Comparison of ENCODE assay signal across 21 cellular contexts in genomic region chr22:20663941-20664593, GRCh38.
"Had no signal": no experiment of that assay in that cellular context is flagged by ENCODE, and none has a peak within 500 bp of the region (broad histone marks: within the 10 kb centered on the region; RNA-seq: fewer than 3 reads in every experiment).

No MANE protein-coding gene starts in this region.

- H3K27ac ChIP-seq: dorsolateral prefrontal cortex, esophagus squamous epithelium, gastroesophageal sphincter, left ventricle myocardium inferior, lower lobe of right lung, sigmoid colon, skin epidermis, suprapubic skin, thyroid gland, upper lobe of left lung had no signal

- H3K36me3 ChIP-seq: esophagus squamous epithelium, gastroesophageal sphincter, left ventricle myocardium inferior, lower lobe of right lung, sigmoid colon, suprapubic skin, thyroid gland, upper lobe of left lung had no signal

- H3K4me3 Mint-ChIP-seq: immature natural killer cell, naive B cell, nephron had no signal

- H3K4me1 ChIP-seq: esophagus squamous epithelium, gastroesophageal sphincter, left ventricle myocardium inferior, lower lobe of right lung, sigmoid colon, suprapubic skin, thyroid gland, upper lobe of left lung had no signal

- H3K27ac Mint-ChIP-seq: immature natural killer cell, naive B cell, nephron had no signal

- H3K27me3 ChIP-seq: thyroid gland, upper lobe of left lung had no signal

- DNase-seq: central memory CD4-positive, alpha-beta T cell; cortex of kidney; dorsolateral prefrontal cortex; effector CD8-positive, alpha-beta T cell; esophagus squamous epithelium; glutamatergic neuron; immature natural killer cell; kidney; left cardiac atrium; left ventricle myocardium inferior; lower lobe of right lung; naive B cell; posterior cingulate gyrus; sigmoid colon; stimulated activated naive CD8-positive, alpha-beta T cell treated with anti-CD3 and anti-CD28 coated beads, Interleukin-15, Interleukin-2, amounts not matched to agents 100 U/mL and 50 U/mL, for 24 hours; thyroid gland; upper lobe of left lung had no signal

- H3K9me3 ChIP-seq: esophagus squamous epithelium, lower lobe of right lung, suprapubic skin, thyroid gland, upper lobe of left lung had no signal

- H3K4me1 Mint-ChIP-seq: immature natural killer cell, naive B cell, nephron had no signal

- H3K4me3 ChIP-seq: dorsolateral prefrontal cortex, esophagus squamous epithelium, gastroesophageal sphincter, left ventricle myocardium inferior, lower lobe of right lung, sigmoid colon, skin epidermis, suprapubic skin, thyroid gland, upper lobe of left lung had no signal

- ATAC-seq: gastroesophageal sphincter; left cardiac atrium; lower lobe of right lung; stimulated activated naive CD8-positive, alpha-beta T cell treated with anti-CD3 and anti-CD28 coated beads, Interleukin-15, Interleukin-2, amounts not matched to agents 100 U/mL and 50 U/mL, for 24 hours had no signal
